ENCODE assay signal across 23 cellular contexts in the genomic region with DNA sequence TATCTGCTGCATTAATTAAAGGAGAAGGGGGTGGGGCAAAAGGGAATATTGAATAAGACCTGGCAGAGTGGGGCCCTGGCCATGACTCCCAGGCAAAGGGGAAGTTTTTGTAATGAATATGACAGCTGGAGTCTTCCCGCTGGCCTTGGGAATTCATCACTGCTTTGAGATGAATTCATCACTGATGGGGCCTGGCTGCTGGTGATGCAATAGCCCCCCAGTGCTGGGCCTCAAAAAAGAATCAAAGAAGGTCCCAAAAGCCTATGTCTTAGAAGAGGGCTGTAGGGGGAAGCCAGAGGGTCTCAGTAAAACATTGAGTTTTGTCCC. TPM values are rescaled to one million over a fixed set of nuclear protein-coding genes. Genes with fewer than 3 reads are reported as not detected.
"Had no signal": no experiment of that assay in that cellular context is flagged by ENCODE, and none has a peak within 500 bp of the region (broad histone marks: within the 10 kb centered on the region; RNA-seq: fewer than 3 reads in every experiment).

No MANE protein-coding gene starts in this region.

- H3K27ac Mint-ChIP-seq: activated B cell treated with CpG ODN at 0.5 μM for 24 hours; activated CD8-positive, alpha-beta T cell treated with anti-CD3 and anti-CD28 coated beads for 36 hours; activated naive CD8-positive, alpha-beta T cell treated with anti-CD3 and anti-CD28 coated beads for 36 hours; activated T-cell treated with anti-CD3 and anti-CD28 coated beads, Interleukin-2, amount 50 U/mL, for 72 hours; dendritic cell treated with granulocyte-macrophage colony-stimulating factor and Interleukin-4, amounts not matched to agents 40 ng/mL and 50 ng/mL, for 4 days; endodermal cell; naive thymus-derived CD4-positive, alpha-beta T cell; T-helper 1 cell treated with Interleukin-12 subunit alpha and Interleukin-12 subunit beta and Interleukin-4 antibody, amounts not matched to agents 30 μg/mL and 1 μg/mL, for 36 hours had no signal

- H3K79me2 ChIP-seq: parathyroid adenoma had no signal

- H3K4me3 Mint-ChIP-seq: activated B cell treated with CpG ODN at 0.5 μM for 24 hours; activated CD8-positive, alpha-beta T cell treated with anti-CD3 and anti-CD28 coated beads for 36 hours; activated naive CD8-positive, alpha-beta T cell treated with anti-CD3 and anti-CD28 coated beads for 36 hours; activated T-cell treated with anti-CD3 and anti-CD28 coated beads, Interleukin-2, amount 50 U/mL, for 72 hours; dendritic cell treated with granulocyte-macrophage colony-stimulating factor and Interleukin-4, amounts not matched to agents 40 ng/mL and 50 ng/mL, for 4 days; endodermal cell; naive thymus-derived CD4-positive, alpha-beta T cell; T-helper 1 cell treated with Interleukin-12 subunit alpha and Interleukin-12 subunit beta and Interleukin-4 antibody, amounts not matched to agents 30 μg/mL and 1 μg/mL, for 36 hours had no signal

- DNase-seq: activated B cell treated with CpG ODN at 0.5 μM for 24 hours; activated CD4-positive, alpha-beta T cell treated with anti-CD3 and anti-CD28 coated beads for 48 hours; activated CD8-positive, alpha-beta memory T cell treated with anti-CD3 and anti-CD28 coated beads, Interleukin-2, amount 50 U/mL, for 4 hours; activated CD8-positive, alpha-beta T cell treated with anti-CD3 and anti-CD28 coated beads for 36 hours; activated naive CD8-positive, alpha-beta T cell treated with anti-CD3 and anti-CD28 coated beads for 36 hours; activated T-cell treated with anti-CD3 and anti-CD28 coated beads, Interleukin-2, amount 50 U/mL, for 72 hours; amygdala; left lung; naive thymus-derived CD4-positive, alpha-beta T cell; retina; stimulated activated CD4-positive, alpha-beta T cell treated with anti-CD3 and anti-CD28 coated beads, Interleukin-4, amount 100 ng/mL, for 4 hours; stimulated activated CD8-positive, alpha-beta memory T cell treated with anti-CD3 and anti-CD28 coated beads, Interleukin-4, amount 100 ng/mL, for 48 hours; stimulated activated naive CD8-positive, alpha-beta T cell treated with anti-CD3 and anti-CD28 coated beads, Interleukin-15, Interleukin-2, amounts not matched to agents 100 U/mL and 50 U/mL, for 24 hours had no signal

- ATAC-seq: activated CD8-positive, alpha-beta T cell treated with anti-CD3 and anti-CD28 coated beads for 36 hours; body of pancreas; left lung; naive thymus-derived CD4-positive, alpha-beta T cell; stimulated activated naive CD8-positive, alpha-beta T cell treated with anti-CD3 and anti-CD28 coated beads, Interleukin-15, Interleukin-2, amounts not matched to agents 100 U/mL and 50 U/mL, for 24 hours had no signal

- H2AFZ ChIP-seq: parathyroid adenoma had no signal

- H3K4me1 Mint-ChIP-seq: activated B cell treated with CpG ODN at 0.5 μM for 24 hours had no signal

- H3K9ac ChIP-seq: parathyroid adenoma had no signal

- H3K36me3 Mint-ChIP-seq: activated naive CD8-positive, alpha-beta T cell treated with anti-CD3 and anti-CD28 coated beads for 36 hours; naive thymus-derived CD4-positive, alpha-beta T cell had no signal

- FAIRE-seq: TTC549 had no signal

- H3K36me3 ChIP-seq: left lung had no signal

- H3K4me1 ChIP-seq: parathyroid adenoma had no signal

- H3K27ac ChIP-seq: body of pancreas, left lung, parathyroid adenoma had no signal

- H3K9me3 ChIP-seq: body of pancreas, left lung, mucosa of descending colon had no signal

- H3K4me3 ChIP-seq: body of pancreas, left lung, mucosa of descending colon had no signal

- H3K27me3 ChIP-seq: body of pancreas, left lung had no signal

- H3K9me3 Mint-ChIP-seq: activated B cell treated with CpG ODN at 0.5 μM for 24 hours; activated CD8-positive, alpha-beta T cell treated with anti-CD3 and anti-CD28 coated beads for 36 hours; activated naive CD8-positive, alpha-beta T cell treated with anti-CD3 and anti-CD28 coated beads for 36 hours; activated T-cell treated with anti-CD3 and anti-CD28 coated beads, Interleukin-2, amount 50 U/mL, for 72 hours; dendritic cell treated with granulocyte-macrophage colony-stimulating factor and Interleukin-4, amounts not matched to agents 40 ng/mL and 50 ng/mL, for 4 days; endodermal cell; T-helper 1 cell treated with Interleukin-12 subunit alpha and Interleukin-12 subunit beta and Interleukin-4 antibody, amounts not matched to agents 30 μg/mL and 1 μg/mL, for 36 hours had no signal

- H3K27me3 Mint-ChIP-seq: activated naive CD8-positive, alpha-beta T cell treated with anti-CD3 and anti-CD28 coated beads for 36 hours had no signal

RNA-seq across cellular contexts. Expression of a gene that starts 2.4 kb away (rescaled TPM):
- total RNA-seq: activated B cell treated with CpG ODN at 0.5 μM for 24 hours; activated CD8-positive, alpha-beta T cell treated with anti-CD3 and anti-CD28 coated beads for 36 hours; activated naive CD8-positive, alpha-beta T cell treated with anti-CD3 and anti-CD28 coated beads for 36 hours; activated T-cell treated with anti-CD3 and anti-CD28 coated beads, Interleukin-2, amount 50 U/mL, for 72 hours; cerebellum; endodermal cell; left lung; naive thymus-derived CD4-positive, alpha-beta T cell; skeletal muscle tissue had no signal
- polyA plus RNA-seq: keratinocyte; naive thymus-derived CD4-positive, alpha-beta T cell had no signal

RNA-seq across cellular contexts. Expression of a gene that starts 35.1 kb away (rescaled TPM):
- total RNA-seq: activated B cell treated with CpG ODN at 0.5 μM for 24 hours; activated CD8-positive, alpha-beta T cell treated with anti-CD3 and anti-CD28 coated beads for 36 hours; activated naive CD8-positive, alpha-beta T cell treated with anti-CD3 and anti-CD28 coated beads for 36 hours; activated T-cell treated with anti-CD3 and anti-CD28 coated beads, Interleukin-2, amount 50 U/mL, for 72 hours; cerebellum; endodermal cell; naive thymus-derived CD4-positive, alpha-beta T cell; skeletal muscle tissue had no signal
- polyA plus RNA-seq: naive thymus-derived CD4-positive, alpha-beta T cell had no signal
